In the genomic region with DNA sequence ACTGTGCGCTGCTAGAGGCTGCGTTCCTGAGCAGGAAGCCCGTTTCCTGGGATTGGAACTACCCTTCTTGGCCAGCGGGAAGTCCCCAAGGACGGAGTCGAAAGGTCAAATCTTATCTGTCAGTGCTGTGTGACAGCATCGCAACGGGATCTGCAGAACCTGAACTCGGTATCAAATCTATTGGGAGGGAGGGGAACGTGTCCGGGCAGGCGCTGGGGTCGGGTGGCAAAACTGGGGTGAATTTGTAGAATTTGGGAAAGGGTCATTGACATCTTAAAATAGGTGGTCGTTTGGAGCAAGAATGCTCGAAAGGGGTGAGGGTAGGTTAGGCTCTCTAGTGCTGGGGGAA, we compare ENCODE assay signal across 8 cellular contexts. TPM values are rescaled to one million over a fixed set of nuclear protein-coding genes. Genes with fewer than 3 reads are reported as not detected.
DNase-seq lines count a peak whose midpoint lies in the region; ATAC-seq and TF ChIP-seq lines count a peak whose summit lies in the region.

No MANE protein-coding gene starts in this region.

- no peak for TF ChIP-seq EP300 in ovary (IDR thresholded peaks at IDR 0.05)

- peaks cover 42% of the 10 kb centered on the region for H3K79me2 ChIP-seq in DND-41 (ENCODE audit: insufficient read depth, low read length)

- H3K4me2 ChIP-seq in DND-41 (ENCODE audit: insufficient read depth, low read length) = peak overlapping the region; percentile 96

- H3K27me3 ChIP-seq in DND-41 (ENCODE audit: insufficient read depth, low read length, poor library complexity) (peaks cover 3% of the 10 kb centered on the region), ovary (no peaks in the 10 kb centered on the region)

- H3K36me3 ChIP-seq in DND-41 (ENCODE audit: insufficient read depth, low read length) (peaks cover 17% of the 10 kb centered on the region), ovary (no peaks in the 10 kb centered on the region)

- H2AFZ ChIP-seq in DND-41 (ENCODE audit: low read depth, low read length) = peak overlapping the region; percentile 92

- H3K9me3 Mint-ChIP-seq in endothelial cell (ENCODE audit: unreplicated experiment) = no peaks in the 10 kb centered on the region

- H3K27ac Mint-ChIP-seq in endothelial cell (ENCODE audit: unreplicated experiment) = peak overlapping the region; percentile 88

- peaks cover 40% of the 10 kb centered on the region for H3K4me1 ChIP-seq in DND-41 (ENCODE audit: insufficient read depth, low read length)
- H3K4me1 ChIP-seq in ovary (ENCODE audit: insufficient read depth) = peaks cover 2% of the 10 kb centered on the region

- peaks cover 4% of the 10 kb centered on the region for H3K27me3 Mint-ChIP-seq in endothelial cell (ENCODE audit: unreplicated experiment)

- WGBS in ovary, 3 donors = 4 to 5% (median 5%) methylated on average over 15 of the region's 15 CpGs

- no peak for TF ChIP-seq CTCF in DND-41 (IDR thresholded peaks at IDR 0.05; ENCODE audit: borderline replicate concordance, extremely low read depth, low read length, poor library complexity, severe bottlenecking)
- TF ChIP-seq CTCF in NB4 (IDR thresholded peaks at IDR 0.05; ENCODE audit: low read depth, low read length) = no peak
- no peak for TF ChIP-seq CTCF in endothelial cell (IDR thresholded peaks at IDR 0.05; ENCODE audit: unreplicated experiment)
- no peak for TF ChIP-seq CTCF in ovary (IDR thresholded peaks at IDR 0.05)

- ATAC-seq in DND-41 (ENCODE audit: insufficient read depth, low read depth) (no peak), GM21825 (IDR thresholded peaks at IDR 0.05; ENCODE audit: unreplicated experiment) (no peak)

- H3K27ac ChIP-seq in DND-41 (ENCODE audit: low read length) = peak overlapping the region; percentile 75; the same call in 1 of the 2 replicates
- peak overlapping the region in 1 of 2 donors; percentile 22 for H3K27ac ChIP-seq in ovary

- no peaks in the 10 kb centered on the region for H3K36me3 Mint-ChIP-seq in endothelial cell (ENCODE audit: low read depth, unreplicated experiment)

- H3K9me3 ChIP-seq in DND-41 (ENCODE audit: insufficient read depth, low read length, severe bottlenecking) = no peaks in the 10 kb centered on the region
- H3K9me3 ChIP-seq in ovary = no peaks in the 10 kb centered on the region

- H3K4me1 Mint-ChIP-seq in endothelial cell (ENCODE audit: unreplicated experiment) = peaks cover 24% of the 10 kb centered on the region

- intact Hi-C loops in ovary (cut with DNase I) = loop anchor here in 1 of 4 donors (5.0 kb wide), 1 partner anchor 614 kb away; the partner anchor contains the start of gene LAMC1

- H3K4me3 Mint-ChIP-seq in endothelial cell (ENCODE audit: unreplicated experiment) = peak overlapping the region; percentile 98

- peak overlapping the region; percentile 95 for H3K9ac ChIP-seq in DND-41 (ENCODE audit: low read depth, low read length)

- H3K4me3 ChIP-seq in DND-41 (ENCODE audit: low read depth in 1 of 2, low read length in 2 of 2) (peak overlapping the region; percentile 96 to 99; a peak in 3 of 4 replicates), NB4 (ENCODE audit: low read depth, low read length) (peak overlapping the region; percentile 59), ovary (peak overlapping the region; percentile 93)

- peaks cover 20% of the 10 kb centered on the region; the same call in 1 of the 2 replicates for H4K20me1 ChIP-seq in DND-41 (ENCODE audit: insufficient read depth, low read length)

- no peak for TF ChIP-seq POLR2A in NB4 (IDR thresholded peaks at IDR 0.05; ENCODE audit: extremely low read depth, insufficient read length)
- TF ChIP-seq POLR2A in ovary (IDR thresholded peaks at IDR 0.05) = no peak

- DNase-seq in DND-41 (no peak), NB4 (ENCODE audit: low read depth) (no peak), endothelial cell (ENCODE audit: low spot score) (no peak), ovary (no peak), NCI-H774 (lab: John Stamatoyannopoulos, UW) (no peak), NAMALWA (ENCODE audit: low spot score) (no peak), activated gamma-delta T cell treated with Interleukin-2 at 50 U/mL for 16 hours (no peak)

RNA-seq across cellular contexts. Expression of gene ARPC5, which starts 0.7 kb away (rescaled TPM):
- total RNA-seq in endothelial cell (ENCODE audit: unreplicated experiment) (142 TPM), ovary (10 to 100 TPM; 41.8 to 84.6 (median 61.4) TPM)
- polyA plus RNA-seq in ovary = 100 to 1,000 TPM in 1 of 2 donors, 10 to 100 TPM in 1; 64.1 to 104 TPM

RNA-seq across cellular contexts. Expression of gene APOBEC4, which starts 16.8 kb away (rescaled TPM):
- total RNA-seq in endothelial cell (ENCODE audit: unreplicated experiment) (not detected), ovary (1 to 10 TPM in 1 of 7 donors, under 1 TPM in 3, not detected in 3; 0.12 to 2.0 (median 0.46) TPM)
- polyA plus RNA-seq in ovary = not detected

RNA-seq across cellular contexts. Expression of gene NCF2, which starts 46.0 kb away (rescaled TPM):
- total RNA-seq in endothelial cell (ENCODE audit: unreplicated experiment) (0.67 TPM), ovary (10 to 100 TPM in 1 of 7 donors, 1 to 10 TPM in 6; 1.9 to 11.7 (median 3.2) TPM)
- polyA plus RNA-seq in ovary = 10 to 100 TPM in 1 of 2 donors, 1 to 10 TPM in 1; 2.5 to 15.9 TPM
